ENCODE assay signal across 8 cellular contexts in genomic region chr17:42101513-42102292, GRCh38. TPM values are rescaled to one million over a fixed set of nuclear protein-coding genes. Genes with fewer than 3 reads are reported as not detected.
A peak's percentile ranks its signal among the peaks of the same experiment; 100 is the strongest.
DNase-seq lines count a peak whose midpoint lies in the region; ATAC-seq lines count a peak whose summit lies in the region.

No MANE protein-coding gene starts in this region.

- DNase-seq in NCI-H524 (lab: John Stamatoyannopoulos, UW) (peak; percentile 18 to 61), NCI-H524 treated with DMSO at 0.1 percent for 48 hours (lab: John Stamatoyannopoulos, UW) (no peak), NCI-H460 (ENCODE audit: extremely low read depth, low read depth) (peak; percentile 54), midbrain (lab: John Stamatoyannopoulos, UW) (peak; percentile 69)
- DNase-seq in activated CD4-positive, alpha-beta T cell treated with anti-CD3 and anti-CD28 coated beads, Interleukin-2, amount 50 U/mL, for 48 hours = peak; percentile 85 to 88
- DNase-seq in effector memory CD4-positive, alpha-beta T cell = peak; percentile 31 to 51 (median 37)
- DNase-seq in stimulated activated CD8-positive, alpha-beta memory T cell treated with anti-CD3 and anti-CD28 coated beads, Interleukin-4, amount 100 ng/mL, for 4 hours (ENCODE audit: low read depth in 2 of 2, low spot score in 1 of 2) = peak; percentile 39

- H3K27ac ChIP-seq in effector memory CD4-positive, alpha-beta T cell (ENCODE audit: insufficient read depth, low read length, poor library complexity, severe bottlenecking) = no peak overlapping the region

- no peaks in the 10 kb centered on the region for H3K9me3 ChIP-seq in effector memory CD4-positive, alpha-beta T cell (ENCODE audit: control insufficient read depth, low read length)

- H3K4me1 ChIP-seq in effector memory CD4-positive, alpha-beta T cell (ENCODE audit: control insufficient read depth, insufficient read depth, low read length, poor library complexity, severe bottlenecking) = peaks cover 5% of the 10 kb centered on the region

- no peak overlapping the region for H3K4me3 ChIP-seq in effector memory CD4-positive, alpha-beta T cell (ENCODE audit: insufficient read depth, low read depth, low read length, poor library complexity, severe bottlenecking)

- H3K27me3 ChIP-seq in effector memory CD4-positive, alpha-beta T cell (replicated peaks; ENCODE audit: control insufficient read depth, insufficient read depth, low read length, poor library complexity, severe bottlenecking) = peaks cover 4% of the 10 kb centered on the region

- ATAC-seq in HG02970 (IDR thresholded peaks at IDR 0.05; ENCODE audit: low FRiP score, unreplicated experiment) = no peak

- peaks cover 18% of the 10 kb centered on the region for H3K36me3 ChIP-seq in effector memory CD4-positive, alpha-beta T cell (ENCODE audit: control insufficient read depth, insufficient read depth, low read length)

RNA-seq across cellular contexts. Expression of gene ZNF385C, which starts 3.4 kb away (rescaled TPM):
- 0.10 and 0.20 TPM in 2 replicates for total RNA-seq in NCI-H460 (2014; rRNA removed; shearing (Covaris generic))
- polyA plus RNA-seq in NCI-H460 (2014; cell fraction: nucleus; rRNA removed) = not detected in 2 replicates

RNA-seq across cellular contexts. Expression of gene DHX58, which starts 10.8 kb away (rescaled TPM):
- total RNA-seq in NCI-H460 (2014; rRNA removed; shearing (Covaris generic)) = 3.7 and 3.8 TPM in 2 replicates
- polyA plus RNA-seq in NCI-H460 (2014; cell fraction: nucleus; rRNA removed) = 22.6 and 28.3 TPM in 2 replicates

RNA-seq across cellular contexts. Expression of gene KAT2A, which starts 19.5 kb away (rescaled TPM):
- 19.2 and 23.4 TPM in 2 replicates for total RNA-seq in NCI-H460 (2014; rRNA removed; shearing (Covaris generic))
- 243 and 255 TPM in 2 replicates for polyA plus RNA-seq in NCI-H460 (2014; cell fraction: nucleus; rRNA removed)

RNA-seq across cellular contexts. Expression of gene HSPB9, which starts 20.9 kb away (rescaled TPM):
- total RNA-seq in NCI-H460 (2014; rRNA removed; shearing (Covaris generic)) = 0.07 TPM in 1 of 2 replicates, not detected in the other
- polyA plus RNA-seq in NCI-H460 (2014; cell fraction: nucleus; rRNA removed) = 0.06 TPM in 1 of 2 replicates, not detected in the other

RNA-seq across cellular contexts. Expression of gene C17orf113, which starts 51.3 kb away (rescaled TPM):
- 1.2 and 1.5 TPM in 2 replicates for total RNA-seq in NCI-H460 (2014; rRNA removed; shearing (Covaris generic))
- polyA plus RNA-seq in NCI-H460 (2014; cell fraction: nucleus; rRNA removed) = 1.4 and 1.8 TPM in 2 replicates
